8 cellular contexts compared by ENCODE assay signal in genomic region chr7:134954197-134955082, GRCh38. TPM values are rescaled to one million over a fixed set of nuclear protein-coding genes. Genes with fewer than 3 reads are reported as not detected.
A peak's percentile ranks its signal among the peaks of the same experiment; 100 is the strongest.
DNase-seq lines count a peak whose midpoint lies in the region; ATAC-seq and TF ChIP-seq lines count a peak whose summit lies in the region.

No MANE protein-coding gene starts in this region.

- H3K4me3 ChIP-seq in NB4 (ENCODE audit: low read depth, low read length) (no peak overlapping the region), astrocyte of the cerebellum (ENCODE audit: low read depth, low read length) (no peak overlapping the region), kidney epithelial cell (ENCODE audit: low read depth, low read length) (no peak overlapping the region)

- H3K36me3 ChIP-seq in kidney epithelial cell (ENCODE audit: control insufficient read depth, insufficient read depth, low read length) = peaks cover 5% of the 10 kb centered on the region

- in situ Hi-C loops in astrocyte of the cerebellum (cut with HindIII; ENCODE audit: low sequenced_read_pairs) = no loop called here

- no peaks in the 10 kb centered on the region for H3K27me3 ChIP-seq in kidney epithelial cell (ENCODE audit: control insufficient read depth, insufficient read depth, low read length)

- no peak for ATAC-seq in HG03354 (IDR thresholded peaks at IDR 0.05; ENCODE audit: poor library complexity, severe bottlenecking, unreplicated experiment)

- TF ChIP-seq POLR2A in NB4 (IDR thresholded peaks at IDR 0.05; ENCODE audit: extremely low read depth, insufficient read length) = no peak

- TF ChIP-seq CTCF in NB4 (IDR thresholded peaks at IDR 0.05; ENCODE audit: low read depth, low read length) (peak; percentile 47), astrocyte of the cerebellum (IDR thresholded peaks at IDR 0.05; ENCODE audit: low read depth, low read length, missing control alignments) (peak; percentile 33), kidney epithelial cell (IDR thresholded peaks at IDR 0.05; ENCODE audit: insufficient read depth, low read length, poor library complexity, severe bottlenecking) (peak; percentile 41)

- peak; percentile 33 for DNase-seq in NCI-H187 treated with DMSO at 0.1 percent for 48 hours (lab: John Stamatoyannopoulos, UW)
- DNase-seq in NCI-H187 (lab: John Stamatoyannopoulos, UW) = no peak
- DNase-seq in NB4 (ENCODE audit: low read depth) = peak; percentile 62
- DNase-seq in astrocyte of the cerebellum (ENCODE audit: low read depth) = no peak
- no peak for DNase-seq in kidney epithelial cell (ENCODE audit: low read depth)
- DNase-seq in stimulated activated CD4-positive, alpha-beta T cell treated with anti-CD3 and anti-CD28 coated beads, Interleukin-4, amount 100 ng/mL, for 1 hour = no peak
- no peak for DNase-seq in ecto neural progenitor cell (ENCODE audit: low spot score)

RNA-seq across cellular contexts. Expression of gene AGBL3, which starts 31.9 kb away (rescaled TPM):
- total RNA-seq in kidney epithelial cell = 1.0 and 1.6 TPM in 2 replicates

Comparison
In these comparisons a context has a peak if more than half of its experiments do, and no peak if none do; other contexts are left out.
1. DNase-seq: peak in NCI-H187 treated with DMSO at 0.1 percent for 48 hours (single experiment) and NB4 (single experiment); none in NCI-H187 (0 of 2), astrocyte of the cerebellum (single experiment), kidney epithelial cell (single experiment), stimulated activated CD4-positive, alpha-beta T cell treated with anti-CD3 and anti-CD28 coated beads, Interleukin-4, amount 100 ng/mL, for 1 hour (single experiment) and ecto neural progenitor cell (single experiment).
2. Peak in every context shown above with its lines, with median percentiles within 50 percentile points of each other: CTCF ChIP-seq.